Comparison of ENCODE assay signal across 7 cellular contexts in the genomic region with DNA sequence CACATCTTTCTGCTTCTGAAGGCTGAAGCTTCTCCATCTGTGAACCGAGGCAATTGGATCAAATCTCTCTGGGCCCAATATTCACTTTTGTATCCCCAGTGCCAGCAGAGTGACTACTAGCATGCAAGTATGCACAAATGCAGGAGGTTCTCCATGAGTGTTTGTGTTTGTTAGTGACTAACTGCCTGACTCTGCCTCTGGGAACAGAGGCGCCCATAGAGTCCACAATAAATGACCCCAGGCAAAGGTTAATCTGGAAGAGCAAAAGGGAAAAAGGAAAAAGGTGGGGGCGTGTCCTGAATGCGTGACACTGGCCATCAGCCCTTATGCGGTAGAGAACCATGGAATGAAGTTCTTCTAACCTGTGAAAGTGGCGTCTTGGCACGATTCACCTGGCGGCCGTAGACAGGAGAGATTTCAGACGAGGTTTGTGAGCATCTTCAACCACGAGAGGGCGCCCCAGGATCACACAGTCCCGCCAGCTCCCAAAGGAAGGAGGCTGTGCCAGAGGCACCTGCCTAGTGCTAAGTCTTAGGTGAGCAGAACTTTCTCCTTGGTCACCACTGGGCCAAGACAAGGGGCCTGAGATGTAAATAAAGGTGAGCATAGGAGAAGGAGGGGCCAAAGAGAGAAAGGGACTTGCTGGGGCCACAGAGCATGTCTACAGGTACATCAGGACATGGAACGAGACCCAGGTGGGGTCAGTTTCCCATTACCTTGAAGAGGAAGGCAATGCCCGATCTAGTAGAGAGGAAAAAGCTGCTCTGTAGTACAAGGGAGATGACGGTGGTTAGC. TPM values are rescaled to one million over a fixed set of nuclear protein-coding genes. Genes with fewer than 3 reads are reported as not detected.
DNase-seq lines count a peak whose midpoint lies in the region; ATAC-seq and TF ChIP-seq lines count a peak whose summit lies in the region.

No MANE protein-coding gene starts in this region.

- DNase-seq in GM13976 (ENCODE audit: low spot score) (peak; percentile 83), NCI-H1105 treated with DMSO at 0.1 percent for 48 hours (lab: John Stamatoyannopoulos, UW) (peak; percentile 86), SW 1271 (lab: John Stamatoyannopoulos, UW) (peak; percentile 58 to 77), left ventricle myocardium inferior (peak; percentile 83), retina (peak; percentile 90)
- DNase-seq in activated naive CD8-positive, alpha-beta T cell treated with anti-CD3 and anti-CD28 coated beads, Interleukin-2, amount 50 U/mL, for 16 hours (ENCODE audit: low read depth, low spot score), result peak; percentile 74

- peaks cover 6% of the 10 kb centered on the region for H3K4me1 ChIP-seq in left ventricle myocardium inferior

- ATAC-seq in GM21447 (IDR thresholded peaks at IDR 0.05; ENCODE audit: unreplicated experiment), result no peak

- H3K27me3 ChIP-seq in left ventricle myocardium inferior (ENCODE audit: low read depth), result no peaks in the 10 kb centered on the region

- H3K4me3 ChIP-seq in left ventricle myocardium inferior, result no peak overlapping the region

- in situ Hi-C loops in GM13976 (cut with MboI; ENCODE audit: low sequenced_read_pairs, unreplicated experiment), result loop anchor here (10.0 kb wide), 1 partner anchor 174 kb away; no protein-coding TSS in a partner anchor

- TF ChIP-seq CTCF in GM13976 (IDR thresholded peaks at IDR 0.05; ENCODE audit: borderline replicate concordance, control extremely low read depth, extremely low read depth, insufficient read depth, missing control alignments) (peak; percentile 76), left ventricle myocardium inferior (IDR thresholded peaks at IDR 0.05; ENCODE audit: borderline replicate concordance) (peak; percentile 94)

- H3K9me3 ChIP-seq in left ventricle myocardium inferior (replicated peaks), result no peaks in the 10 kb centered on the region

- peaks cover 5% of the 10 kb centered on the region for H3K36me3 ChIP-seq in left ventricle myocardium inferior

- H3K27ac ChIP-seq in left ventricle myocardium inferior (replicated peaks), result no peak overlapping the region

- intact Hi-C loops in left ventricle myocardium inferior (cut with micrococcal nuclease), result loop anchor here (5.0 kb wide), 2 partner anchors 76 to 176 kb away; no protein-coding TSS in a partner anchor

RNA-seq across cellular contexts. Expression of gene RBPMS2, which starts 44.2 kb away (rescaled TPM):
- total RNA-seq in left ventricle myocardium inferior, result 276 TPM
